8 cellular contexts compared by ENCODE assay signal in genomic region chr12:42238240-42239140, GRCh38. TPM values are rescaled to one million over a fixed set of nuclear protein-coding genes. Genes with fewer than 3 reads are reported as not detected.
A peak's percentile ranks its signal among the peaks of the same experiment; 100 is the strongest.
DNase-seq lines count a peak whose midpoint lies in the region; ATAC-seq and TF ChIP-seq lines count a peak whose summit lies in the region.

Gene YAF2, minus strand, starts transcription at chr12:42238248. Its CDS starts 68 bp downstream, at chr12:42238180.

- TF ChIP-seq POLR2A in Raji (IDR thresholded peaks at IDR 0.05; ENCODE audit: insufficient read depth, low read depth, low read length) = peak; percentile 73

- no peaks in the 10 kb centered on the region for H3K9me3 Mint-ChIP-seq in stimulated activated naive CD8-positive, alpha-beta T cell treated with anti-CD3 and anti-CD28 coated beads, Interleukin-15, amount 100 ng/mL, for 72 hours

- H3K4me3 ChIP-seq in DND-41 (ENCODE audit: low read depth in 1 of 2, low read length in 2 of 2) (peak within 1 kb of the TSS; percentile 46 to 84; a peak in 3 of 4 replicates), neural cell (ENCODE audit: low read length) (peak within 1 kb of the TSS; percentile 94)

- H3K27ac ChIP-seq in DND-41 (ENCODE audit: low read length) = peak within 1 kb of the TSS; percentile 79
- H3K27ac ChIP-seq in neural cell (ENCODE audit: low read length) = peak within 1 kb of the TSS; percentile 81

- H3K4me3 Mint-ChIP-seq in stimulated activated naive CD8-positive, alpha-beta T cell treated with anti-CD3 and anti-CD28 coated beads, Interleukin-15, amount 100 ng/mL, for 72 hours = peak within 1 kb of the TSS; percentile 93

- H3K4me1 ChIP-seq in DND-41 (ENCODE audit: insufficient read depth, low read length) = peaks cover 38% of the 10 kb centered on the region

- peak; percentile 21 for TF ChIP-seq EP300 in neural cell (conservative IDR thresholded peaks at IDR 0.05; ENCODE audit: poor library complexity, severe bottlenecking)

- H3K4me2 ChIP-seq in DND-41 (ENCODE audit: insufficient read depth, low read length) (peak within 1 kb of the TSS; percentile 92), neural cell (ENCODE audit: low read length) (peak within 1 kb of the TSS; percentile 93)

- H4K20me1 ChIP-seq in DND-41 (ENCODE audit: insufficient read depth, low read length) (no peaks in the 10 kb centered on the region), neural cell (ENCODE audit: insufficient read depth) (no peaks in the 10 kb centered on the region)

- H3K27me3 Mint-ChIP-seq in stimulated activated naive CD8-positive, alpha-beta T cell treated with anti-CD3 and anti-CD28 coated beads, Interleukin-15, amount 100 ng/mL, for 72 hours = no peaks in the 10 kb centered on the region

- H2AFZ ChIP-seq in DND-41 (ENCODE audit: low read depth, low read length) (peak within 1 kb of the TSS; percentile 99), neural cell (ENCODE audit: low read depth, low read length) (peak within 1 kb of the TSS; percentile 71)

- DNase-seq in DND-41 = peak; percentile 86
- DNase-seq in KG1 (lab: John Stamatoyannopoulos, UW) = peak; percentile 65
- DNase-seq in activated effector memory CD4-positive, alpha-beta T cell treated with anti-CD3 and anti-CD28 coated beads, Interleukin-2, amount 50 U/mL, for 16 hours = peak; percentile 96
- DNase-seq in fibroblast of the conjunctiva (ENCODE audit: low read depth) = peak; percentile 63
- peak; percentile 87 to 91 for DNase-seq in stimulated activated naive CD8-positive, alpha-beta T cell treated with anti-CD3 and anti-CD28 coated beads, Interleukin-15, amount 100 ng/mL, for 72 hours

- peaks cover 49% of the 10 kb centered on the region for H3K79me2 ChIP-seq in DND-41 (ENCODE audit: insufficient read depth, low read length)
- peaks cover 37% of the 10 kb centered on the region for H3K79me2 ChIP-seq in neural cell (replicated peaks; ENCODE audit: insufficient read depth, low read length)

- H3F3A ChIP-seq in neural cell (ENCODE audit: insufficient read depth, low read length, poor library complexity, severe bottlenecking) = no peaks in the 10 kb centered on the region

- H3K36me3 ChIP-seq in DND-41 (ENCODE audit: insufficient read depth, low read length) = peaks cover 20% of the 10 kb centered on the region
- H3K36me3 ChIP-seq in neural cell (ENCODE audit: insufficient read depth, low read length) = no peaks in the 10 kb centered on the region

- H3K27ac Mint-ChIP-seq in stimulated activated naive CD8-positive, alpha-beta T cell treated with anti-CD3 and anti-CD28 coated beads, Interleukin-15, amount 100 ng/mL, for 72 hours = peak within 1 kb of the TSS; percentile 95 to 98

- no peaks in the 10 kb centered on the region for H3K9me2 ChIP-seq in neural cell (ENCODE audit: insufficient read depth, low read length)

- peak within 1 kb of the TSS; percentile 92 for H3K9ac ChIP-seq in DND-41 (ENCODE audit: low read depth, low read length)
- peak within 1 kb of the TSS; percentile 83 for H3K9ac ChIP-seq in neural cell (ENCODE audit: low read length)

- peaks cover 42% of the 10 kb centered on the region for H3K4me1 Mint-ChIP-seq in stimulated activated naive CD8-positive, alpha-beta T cell treated with anti-CD3 and anti-CD28 coated beads, Interleukin-15, amount 100 ng/mL, for 72 hours

- H3K9me3 ChIP-seq in DND-41 (ENCODE audit: insufficient read depth, low read length, severe bottlenecking) = no peaks in the 10 kb centered on the region
- no peaks in the 10 kb centered on the region for H3K9me3 ChIP-seq in neural cell (ENCODE audit: low read length)

- peak; percentile 15 for TF ChIP-seq RAD21 in neural cell (conservative IDR thresholded peaks at IDR 0.05)

- TF ChIP-seq CTCF in DND-41 (IDR thresholded peaks at IDR 0.05; ENCODE audit: borderline replicate concordance, extremely low read depth, low read length, poor library complexity, severe bottlenecking) (no peak), neural cell (IDR thresholded peaks at IDR 0.05; ENCODE audit: poor library complexity, severe bottlenecking) (no peak)

- H3K27me3 ChIP-seq in DND-41 (ENCODE audit: insufficient read depth, low read length, poor library complexity) (no peaks in the 10 kb centered on the region), neural cell (ENCODE audit: insufficient read depth, low read depth, low read length) (no peaks in the 10 kb centered on the region)

- ATAC-seq in DND-41 (ENCODE audit: insufficient read depth, low read depth) = peak; percentile 87
- peak; percentile 85 for ATAC-seq in GM21723 (IDR thresholded peaks at IDR 0.05; ENCODE audit: unreplicated experiment)
- ATAC-seq in stimulated activated naive CD8-positive, alpha-beta T cell treated with anti-CD3 and anti-CD28 coated beads, Interleukin-15, amount 100 ng/mL, for 72 hours = peak; percentile 86

TF ChIP-seq in neural cell, 6 proteins besides CTCF, POLR2A, EP300 and RAD21:
- TF ChIP-seq MXI1 (conservative IDR thresholded peaks at IDR 0.05; ENCODE audit: poor library complexity, severe bottlenecking) (peak; percentile 80), TAF1 (IDR thresholded peaks at IDR 0.05; ENCODE audit: low read depth) (no peak), POLR2AphosphoS5 (IDR thresholded peaks at IDR 0.05) (no peak), SMC3 (conservative IDR thresholded peaks at IDR 0.05; ENCODE audit: poor library complexity) (peak; percentile 41)

RNA-seq across cellular contexts. Expression of gene YAF2, which starts in this region (rescaled TPM):
- 31.1 and 44.1 TPM in 2 replicates for polyA plus RNA-seq in neural cell
- 68.2 and 84.4 TPM in 2 replicates for polyA minus RNA-seq in neural cell

Comparison
In these comparisons a context has a peak if more than half of its experiments do, and no peak if none do; other contexts are left out.
1. Peak in every context shown above with its lines: DNase-seq, ATAC-seq, H3K4me3 ChIP-seq and H3K27ac ChIP-seq.